ENCODE assay signal across 23 cellular contexts in genomic region chr15:100158368-100158767, GRCh38.
"Had no signal": no experiment of that assay in that cellular context is flagged by ENCODE, and none has a peak within 500 bp of the region (broad histone marks: within the 10 kb centered on the region; RNA-seq: fewer than 3 reads in every experiment).

No MANE protein-coding gene starts in this region.

- H3K27ac Mint-ChIP-seq: naive thymus-derived CD8-positive, alpha-beta T cell; stimulated activated effector memory CD8-positive, alpha-beta T cell treated with anti-CD3 and anti-CD28 coated beads, Interleukin-12 subunit alpha, Interleukin-12 subunit beta, amount 100 ng/mL, for 72 hours; type B pancreatic cell had no signal

- H3K36me3 Mint-ChIP-seq: stimulated activated effector memory CD8-positive, alpha-beta T cell treated with anti-CD3 and anti-CD28 coated beads, Interleukin-12 subunit alpha, Interleukin-12 subunit beta, amount 100 ng/mL, for 72 hours had no signal

- H3K9me3 Mint-ChIP-seq: naive thymus-derived CD8-positive, alpha-beta T cell; stimulated activated effector memory CD8-positive, alpha-beta T cell treated with anti-CD3 and anti-CD28 coated beads, Interleukin-12 subunit alpha, Interleukin-12 subunit beta, amount 100 ng/mL, for 72 hours; type B pancreatic cell had no signal

- H3K4me3 Mint-ChIP-seq: naive thymus-derived CD8-positive, alpha-beta T cell; stimulated activated effector memory CD8-positive, alpha-beta T cell treated with anti-CD3 and anti-CD28 coated beads, Interleukin-12 subunit alpha, Interleukin-12 subunit beta, amount 100 ng/mL, for 72 hours; type B pancreatic cell had no signal

- H3K36me3 ChIP-seq: left lung, prostate gland, right atrium auricular region, stomach, tibial artery had no signal

- ATAC-seq: left lung; naive thymus-derived CD8-positive, alpha-beta T cell; sciatic nerve; stimulated activated effector memory CD8-positive, alpha-beta T cell treated with anti-CD3 and anti-CD28 coated beads, Interleukin-12 subunit alpha, Interleukin-12 subunit beta, amount 100 ng/mL, for 72 hours had no signal

- DNase-seq: dorsolateral prefrontal cortex; effector CD4-positive, alpha-beta T cell; hypothalamus; kidney; left lung; mesenchymal stem cell; naive thymus-derived CD8-positive, alpha-beta T cell; nucleus accumbens; stimulated activated CD4-positive, alpha-beta T cell treated with anti-CD3 and anti-CD28 coated beads, Interleukin-12 subunit alpha, Interleukin-12 subunit beta, amount 100 ng/mL, for 4 hours; stimulated activated CD4-positive, alpha-beta T cell treated with anti-CD3 and anti-CD28 coated beads, Interleukin-1b, Interleukin-23, amount 100 ng/mL, for 48 hours; stimulated activated CD4-positive, alpha-beta T cell treated with anti-CD3 and anti-CD28 coated beads, Interleukin-4, amount 100 ng/mL, for 24 hours; stimulated activated naive CD4-positive, alpha-beta T cell treated with Interleukin-2 at 50 U/mL for 16 hours; stomach; testis; tibial artery had no signal

- FAIRE-seq: colon, frontal cortex, kidney had no signal

- H3K9me3 ChIP-seq: left lung, prostate gland, right atrium auricular region, stomach, testis, tibial artery had no signal

- H3K27me3 ChIP-seq: left lung, right atrium auricular region, stomach, testis, tibial artery had no signal

- H3K4me1 ChIP-seq: left lung, prostate gland, right atrium auricular region, stomach, testis had no signal

- H3K27ac ChIP-seq: dorsolateral prefrontal cortex, left lung, prostate gland, right atrium auricular region, stomach, testis, tibial artery had no signal

- H3K4me3 ChIP-seq: dorsolateral prefrontal cortex, left lung, prostate gland, right atrium auricular region, smooth muscle cell, stomach, testis, tibial artery had no signal

- H3K4me1 Mint-ChIP-seq: naive thymus-derived CD8-positive, alpha-beta T cell; stimulated activated effector memory CD8-positive, alpha-beta T cell treated with anti-CD3 and anti-CD28 coated beads, Interleukin-12 subunit alpha, Interleukin-12 subunit beta, amount 100 ng/mL, for 72 hours had no signal

- H3K27me3 Mint-ChIP-seq: naive thymus-derived CD8-positive, alpha-beta T cell; type B pancreatic cell had no signal
